ENCODE assay signal across 14 cellular contexts in genomic region chr17:6923385-6923784, GRCh38.
A peak's percentile ranks its signal among the peaks of the same experiment; 100 is the strongest.
DNase-seq lines count a peak whose midpoint lies in the region; ATAC-seq and TF ChIP-seq lines count a peak whose summit lies in the region.
"Had no signal": no experiment of that assay in that cellular context is flagged by ENCODE, and none has a peak within 500 bp of the region (broad histone marks: within the 10 kb centered on the region; RNA-seq: fewer than 3 reads in every experiment).

No MANE protein-coding gene starts in this region.

- H4K20me1 ChIP-seq in BLaER1 treated with 17β-estradiol and CSF1 and Interleukin-3, amounts not matched to agents 10 nM and 100 nM = no peaks in the 10 kb centered on the region

- peaks cover 6 to 16% (median 13%) of the 10 kb centered on the region in 11 experiments; a peak in 19 of 22 replicates for H3K9me3 ChIP-seq in BLaER1 treated with 17β-estradiol and CSF1 and Interleukin-3, amounts not matched to agents 10 nM and 100 nM (replicated peaks in 1 of 11)
- H3K9me3 ChIP-seq: Caco-2 had no signal

- H3K27ac ChIP-seq in BLaER1 treated with 17β-estradiol and CSF1 and Interleukin-3, amounts not matched to agents 10 nM and 100 nM = no peak overlapping the region; a peak in 1 of 22 replicates
- H3K27ac ChIP-seq: C4-2B had no signal

- no peak overlapping the region for H3K9ac ChIP-seq in BLaER1 treated with 17β-estradiol and CSF1 and Interleukin-3, amounts not matched to agents 10 nM and 100 nM

- H3K36me3 ChIP-seq in BLaER1 treated with 17β-estradiol and CSF1 and Interleukin-3, amounts not matched to agents 10 nM and 100 nM = 0 out of 22 replicates have a peak, but pooled peaks cover 0 to 3% (median 0%) of the 10 kb centered on the region in 11 experiments

- DNase-seq in RPMI8226 (peak; percentile 14), epithelial cell of esophagus (ENCODE audit: low read depth) (peak; percentile 19), GF-D8 (lab: John Stamatoyannopoulos, UW) (no peak)
- DNase-seq: Caco-2; CD4-positive, alpha-beta T cell; H7; KG1 had no signal

- no peaks in the 10 kb centered on the region for H3K27me3 ChIP-seq in BLaER1 treated with 17β-estradiol and CSF1 and Interleukin-3, amounts not matched to agents 10 nM and 100 nM

- ATAC-seq in GM21381 (IDR thresholded peaks at IDR 0.05; ENCODE audit: unreplicated experiment) = no peak
- no peak for ATAC-seq in GM19351 (IDR thresholded peaks at IDR 0.05; ENCODE audit: unreplicated experiment)
- ATAC-seq: GM23338, HCT116, HepG2 had no signal

- peak overlapping the region in 9 of 11 experiments; percentile 7 to 71 (median 64); a peak in 14 of 22 replicates for H3K4me2 ChIP-seq in BLaER1 treated with 17β-estradiol and CSF1 and Interleukin-3, amounts not matched to agents 10 nM and 100 nM
- H3K4me2 ChIP-seq: GM23338 had no signal

- TF ChIP-seq CTCF in epithelial cell of esophagus (IDR thresholded peaks at IDR 0.05; ENCODE audit: insufficient read depth, low read depth, low read length, missing control alignments) = no peak

- no peak overlapping the region for H3K4me3 ChIP-seq in BLaER1 treated with 17β-estradiol and CSF1 and Interleukin-3, amounts not matched to agents 10 nM and 100 nM
- H3K4me3 ChIP-seq in epithelial cell of esophagus (ENCODE audit: low read length) = no peak overlapping the region
- H3K4me3 ChIP-seq: GM23338 had no signal

- peaks cover 7 to 38% (median 21%) of the 10 kb centered on the region in 10 experiments; a peak in 18 of 20 replicates for H3K4me1 ChIP-seq in BLaER1 treated with 17β-estradiol and CSF1 and Interleukin-3, amounts not matched to agents 10 nM and 100 nM
- H3K4me1 ChIP-seq: Caco-2 had no signal
